In the genomic region with DNA sequence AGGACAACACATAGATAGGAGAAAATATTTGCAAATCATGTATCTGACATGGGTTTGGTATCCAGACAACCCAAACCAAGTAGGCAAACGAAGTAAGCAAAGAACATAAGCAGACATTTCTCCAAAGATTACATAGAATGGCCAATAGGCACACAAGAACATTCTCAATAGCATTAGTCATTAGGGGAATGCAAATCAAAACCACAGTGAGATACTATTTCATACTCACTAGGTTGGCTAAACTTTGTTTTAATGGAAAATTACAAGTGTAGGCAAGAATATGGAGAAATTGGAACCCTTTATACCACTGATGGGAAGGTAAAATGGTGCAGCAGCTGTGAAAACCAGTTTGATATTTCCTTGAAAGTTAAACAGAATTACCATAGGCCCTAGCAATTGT, we compare ENCODE assay signal across 1 cellular context.
TF ChIP-seq lines count a peak whose summit lies in the region.

No MANE protein-coding gene starts in this region.

TF ChIP-seq in HepG2, 621 proteins besides CTCF, POLR2A, EP300 and RAD21 (continued from another document):
- no peak for TF ChIP-seq NFIC (IDR thresholded peaks at IDR 0.05; ENCODE audit: low read length)
- TF ChIP-seq, protein P1, sequence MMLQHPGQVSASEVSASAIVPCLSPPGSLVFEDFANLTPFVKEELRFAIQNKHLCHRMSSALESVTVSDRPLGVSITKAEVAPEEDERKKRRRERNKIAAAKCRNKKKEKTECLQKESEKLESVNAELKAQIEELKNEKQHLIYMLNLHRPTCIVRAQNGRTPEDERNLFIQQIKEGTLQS (CRISPR knock-in tag; IDR thresholded peaks at IDR 0.05) = no peak
- no peak for TF ChIP-seq NFE2L2 (IDR thresholded peaks at IDR 0.05; ENCODE audit: low read length)
- TF ChIP-seq FOXJ3 (CRISPR knock-in tag; IDR thresholded peaks at IDR 0.05; ENCODE audit: borderline replicate concordance) = no peak
